Comparison of ENCODE assay signal across 8 cellular contexts in the genomic region with DNA sequence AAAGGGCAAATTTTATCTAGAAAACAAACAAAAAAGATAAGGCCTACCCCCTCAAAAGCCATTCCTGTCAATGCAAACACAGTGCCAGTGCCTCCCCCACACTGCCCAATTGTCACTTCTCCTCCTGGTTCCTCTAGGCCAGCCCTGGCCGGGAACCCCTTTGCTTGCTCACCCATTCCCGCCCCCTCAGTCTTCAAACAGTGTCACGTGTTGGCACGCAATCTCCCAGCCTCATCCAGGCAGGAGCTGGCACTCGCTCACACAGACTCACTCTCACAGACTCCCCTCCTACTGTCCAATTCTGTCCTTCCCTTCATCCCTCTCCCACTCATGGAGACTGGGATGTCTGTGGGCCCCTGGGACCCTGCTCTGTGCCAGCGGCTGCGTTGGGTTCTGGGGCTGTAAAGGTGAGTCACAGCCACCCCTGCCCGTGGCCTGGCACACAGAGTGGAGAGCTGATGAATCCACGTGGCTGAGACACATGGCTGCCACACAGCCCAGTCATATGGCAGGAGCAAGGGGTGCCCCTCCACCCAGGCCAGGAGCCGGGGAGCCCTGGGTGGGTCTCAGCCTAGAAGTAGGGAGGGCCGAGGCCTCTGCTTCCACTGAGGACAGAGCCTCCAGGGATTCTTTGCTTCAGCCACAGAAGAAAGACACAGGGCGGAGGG. TPM values are rescaled to one million over a fixed set of nuclear protein-coding genes. Genes with fewer than 3 reads are reported as not detected.
DNase-seq lines count a peak whose midpoint lies in the region; ATAC-seq and TF ChIP-seq lines count a peak whose summit lies in the region.

No MANE protein-coding gene starts in this region.

- H3K9me3 Mint-ChIP-seq in neural progenitor cell, result peaks cover 3% of the 10 kb centered on the region

- no peak overlapping the region for H3K4me3 ChIP-seq in duodenal mucosa (ENCODE audit: low read depth in 1 of 2, low read length in 2 of 2)
- no peak overlapping the region for H3K4me3 ChIP-seq in neural progenitor cell

- H3K36me3 Mint-ChIP-seq in neural progenitor cell, result peaks cover 12% of the 10 kb centered on the region

- H3K9me3 ChIP-seq in duodenal mucosa (ENCODE audit: control insufficient read depth in 1 of 2, low read length in 2 of 2) (no peaks in the 10 kb centered on the region), neural progenitor cell (ENCODE audit: low read depth) (no peaks in the 10 kb centered on the region)

- H3K9ac ChIP-seq in duodenal mucosa (ENCODE audit: low read depth in 1 of 2, low read length in 2 of 2) (no peak overlapping the region), neural progenitor cell (no peak overlapping the region)

- no peak overlapping the region for H3K4me2 ChIP-seq in neural progenitor cell

- peak overlapping the region; percentile 43 for H3K27ac ChIP-seq in duodenal mucosa (ENCODE audit: low read depth, low read length)
- no peak overlapping the region for H3K27ac ChIP-seq in neural progenitor cell

- ATAC-seq in HG03565 (IDR thresholded peaks at IDR 0.05; ENCODE audit: unreplicated experiment), result no peak
- ATAC-seq in HG02938 (IDR thresholded peaks at IDR 0.05; ENCODE audit: unreplicated experiment), result no peak

- H3K27me3 ChIP-seq in duodenal mucosa (ENCODE audit: control insufficient read depth in 1 of 2, insufficient read depth in 2 of 2, low read length in 2 of 2) (no peaks in the 10 kb centered on the region), neural progenitor cell (no peaks in the 10 kb centered on the region)

- no peak overlapping the region for H2AFZ ChIP-seq in neural progenitor cell (replicated peaks)

- H3K4me1 Mint-ChIP-seq in neural progenitor cell, result peaks cover 50% of the 10 kb centered on the region

- no peak overlapping the region for H3K4me3 Mint-ChIP-seq in neural progenitor cell

- peak overlapping the region; percentile 74 for H3K27ac Mint-ChIP-seq in neural progenitor cell

- H4K20me1 ChIP-seq in neural progenitor cell (ENCODE audit: low read depth), result no peaks in the 10 kb centered on the region

- no peak for TF ChIP-seq CTCF in neural progenitor cell (IDR thresholded peaks at IDR 0.05)

- DNase-seq in H4 (ENCODE audit: low spot score), result peak; percentile 80
- DNase-seq in RPMI7951 (ENCODE audit: low read depth), result peak; percentile 88
- no peak for DNase-seq in neural progenitor cell (ENCODE audit: low spot score)
- DNase-seq in effector CD8-positive, alpha-beta T cell (lab: John Stamatoyannopoulos, UW), result no peak
- no peak for DNase-seq in activated CD4-positive, CD25-positive, alpha-beta regulatory T cell treated with anti-CD3 and anti-CD28 coated beads, Interleukin-2, amount 50 U/mL, for 72 hours

- H3K27me3 Mint-ChIP-seq in neural progenitor cell (ENCODE audit: insufficient read depth, low read depth), result peaks cover 10% of the 10 kb centered on the region

- H3K36me3 ChIP-seq in duodenal mucosa (ENCODE audit: control insufficient read depth in 1 of 2, insufficient read depth in 2 of 2, low read length in 2 of 2) (peaks cover 8 to 16% of the 10 kb centered on the region in 2 donors), neural progenitor cell (no peaks in the 10 kb centered on the region)

- H3K79me2 ChIP-seq in neural progenitor cell (ENCODE audit: low read depth), result no peaks in the 10 kb centered on the region

- H3K4me1 ChIP-seq in duodenal mucosa (ENCODE audit: control insufficient read depth in 1 of 2, insufficient read depth in 2 of 2, low read length in 2 of 2) (peaks cover 44 to 50% of the 10 kb centered on the region in 2 donors), neural progenitor cell (peaks cover 12% of the 10 kb centered on the region)

- H3F3A ChIP-seq in neural progenitor cell (ENCODE audit: low read depth), result peaks cover 4% of the 10 kb centered on the region

RNA-seq across cellular contexts. Expression of a gene that starts 54.8 kb away (rescaled TPM):
- 25.5 and 28.1 TPM in 2 replicates for total RNA-seq in H4 (2014; rRNA removed; shearing (Covaris generic))
- 33.9 and 39.4 TPM in 2 replicates for total RNA-seq in RPMI7951 (2014; rRNA removed; shearing (Covaris generic))
- total RNA-seq in neural progenitor cell (ENCODE audit: low replicate concordance), result 16.1 and 50.3 TPM in 2 replicates

Comparison
In these comparisons a context has a peak if more than half of its experiments do, and no peak if none do; other contexts are left out.
1. DNase-seq: peak in H4 (single experiment) and RPMI7951 (single experiment); none in neural progenitor cell (single experiment), effector CD8-positive, alpha-beta T cell (single experiment) and activated CD4-positive, CD25-positive, alpha-beta regulatory T cell treated with anti-CD3 and anti-CD28 coated beads, Interleukin-2, amount 50 U/mL, for 72 hours (single experiment).